Comparison of ENCODE assay signal across 1 cellular context in genomic region chr11:134272381-134273316, GRCh38.
TF ChIP-seq lines count a peak whose summit lies in the region.

No MANE protein-coding gene starts in this region.

TF ChIP-seq in HepG2, 621 proteins besides CTCF, POLR2A, EP300 and RAD21 (continued from another document and continues in another):
- TF ChIP-seq HMGA1 (CRISPR knock-in tag; conservative IDR thresholded peaks at IDR 0.05) (no peak), ZNF382 (CRISPR knock-in tag; IDR thresholded peaks at IDR 0.05; ENCODE audit: borderline replicate concordance) (no peak), ZNF232 (CRISPR knock-in tag; IDR thresholded peaks at IDR 0.05; ENCODE audit: borderline replicate concordance) (no peak), ISL2 (CRISPR knock-in tag; IDR thresholded peaks at IDR 0.05) (no peak), ZNF503 (CRISPR knock-in tag; IDR thresholded peaks at IDR 0.05) (no peak), ZFP82 (CRISPR knock-in tag; IDR thresholded peaks at IDR 0.05; ENCODE audit: borderline replicate concordance) (no peak), PRMT3 (CRISPR knock-in tag; IDR thresholded peaks at IDR 0.05; ENCODE audit: borderline replicate concordance, low read depth) (no peak), ZNF850 (CRISPR knock-in tag; conservative IDR thresholded peaks at IDR 0.05) (no peak), HINFP (CRISPR knock-in tag; IDR thresholded peaks at IDR 0.05; ENCODE audit: low read depth) (0 out of 2 replicates have a peak, but pooled peaks have one; percentile 55), ZNF784 (CRISPR knock-in tag; IDR thresholded peaks at IDR 0.05; ENCODE audit: borderline replicate concordance) (no peak), KMT2A (CRISPR knock-in tag; IDR thresholded peaks at IDR 0.05) (no peak; the same call in 1 of the 2 replicates), ZFP91 (CRISPR knock-in tag; IDR thresholded peaks at IDR 0.05; ENCODE audit: borderline replicate concordance) (no peak), TCF7L2 (IDR thresholded peaks at IDR 0.05; ENCODE audit: low read depth, low read length) (no peak), ZNF251 (CRISPR knock-in tag; IDR thresholded peaks at IDR 0.05) (no peak), TFAP4 (IDR thresholded peaks at IDR 0.05; ENCODE audit: borderline replicate concordance, low read depth) (peak; percentile 82), ZEB1 (IDR thresholded peaks at IDR 0.05; ENCODE audit: insufficient replicate concordance, low read depth) (no peak), FOXC1 (CRISPR knock-in tag; IDR thresholded peaks at IDR 0.05; ENCODE audit: borderline replicate concordance) (0 out of 2 replicates have a peak, but pooled peaks have one; percentile 35), RELA (CRISPR knock-in tag; IDR thresholded peaks at IDR 0.05) (no peak), ZNF17 (CRISPR knock-in tag; IDR thresholded peaks at IDR 0.05) (no peak), ZNF512 (CRISPR knock-in tag; IDR thresholded peaks at IDR 0.05) (no peak), STAT6 (CRISPR knock-in tag; IDR thresholded peaks at IDR 0.05; ENCODE audit: borderline replicate concordance) (0 out of 2 replicates have a peak, but pooled peaks have one; percentile 42), XBP1 (CRISPR knock-in tag; IDR thresholded peaks at IDR 0.05) (no peak), MEIS2 (CRISPR knock-in tag; IDR thresholded peaks at IDR 0.05) (peak; percentile 65; the same call in 1 of the 2 replicates), ZBTB40 (IDR thresholded peaks at IDR 0.05) (no peak), ZBTB40 (CRISPR knock-in tag; IDR thresholded peaks at IDR 0.05) (peak; percentile 57; the same call in 1 of the 2 replicates), ASH2L (IDR thresholded peaks at IDR 0.05; ENCODE audit: insufficient read length, low read depth, low read length) (no peak), SALL1 (CRISPR knock-in tag; IDR thresholded peaks at IDR 0.05) (peak; percentile 81), PBX2 (CRISPR knock-in tag; IDR thresholded peaks at IDR 0.05) (no peak), SYNCRIP (IDR thresholded peaks at IDR 0.05; ENCODE audit: insufficient read depth, low read depth, low read length) (no peak), BCL3 (CRISPR knock-in tag; IDR thresholded peaks at IDR 0.05) (no peak), AKAP8 (CRISPR knock-in tag; IDR thresholded peaks at IDR 0.05) (no peak), ISX (CRISPR knock-in tag; conservative IDR thresholded peaks at IDR 0.05) (no peak)
